ENCODE assay signal across 31 cellular contexts in genomic region chr19:9427941-9428340, GRCh38.
"Had no signal": no experiment of that assay in that cellular context is flagged by ENCODE, and none has a peak within 500 bp of the region (broad histone marks: within the 10 kb centered on the region; RNA-seq: fewer than 3 reads in every experiment).

No MANE protein-coding gene starts in this region.

- H3K27ac ChIP-seq: hepatocyte, left lung, lower lobe of right lung, pancreas, prostate gland, skin epidermis, stomach, suprapubic skin, thoracic aorta, tibial artery, uterus had no signal

- H3K9me3 ChIP-seq: pancreas, prostate gland had no signal

- H3K27ac Mint-ChIP-seq: mesothelial cell of epicardium; nephron; stimulated activated naive B cell treated with anti-CD40 and anti-IgM and Interleukin-4, amounts not matched to agents 10 μg/mL and 1 μg/mL and 100 μg/mL, for 72 hours; type B pancreatic cell had no signal

- H3K4me2 ChIP-seq: hepatocyte had no signal

- H3K36me3 ChIP-seq: uterus had no signal

- DNase-seq: kidney; left colon; left lung; lower lobe of right lung; mammary epithelial cell; mesenchymal stem cell; naive B cell; nucleus accumbens; pancreas; posterior cingulate gyrus; retina; right cardiac atrium; stimulated activated CD4-positive, alpha-beta T cell treated with anti-CD3 and anti-CD28 coated beads, Interleukin-12 subunit alpha, Interleukin-12 subunit beta, amount 100 ng/mL, for 4 hours; stimulated activated CD4-positive, alpha-beta T cell treated with anti-CD3 and anti-CD28 coated beads, Interleukin-15, amount 100 ng/mL, for 24 hours; stimulated activated CD4-positive, alpha-beta T cell treated with anti-CD3 and anti-CD28 coated beads, Interleukin-2, amount 100 ng/mL, for 24 hours; stimulated activated CD4-positive, alpha-beta T cell treated with anti-CD3 and anti-CD28 coated beads, Interleukin-4, amount 100 ng/mL, for 1 hour; stimulated activated naive B cell treated with anti-CD40 and anti-IgM and Interleukin-4, amounts not matched to agents 10 μg/mL and 1 μg/mL and 100 μg/mL, for 72 hours; stimulated activated naive CD8-positive, alpha-beta T cell treated with anti-CD3 and anti-CD28 coated beads, Interleukin-15, Interleukin-2, amounts not matched to agents 100 U/mL and 50 U/mL, for 24 hours; stomach; tibial artery; uterus had no signal

- H3K4me1 Mint-ChIP-seq: mesothelial cell of epicardium had no signal

- H3K27me3 Mint-ChIP-seq: naive B cell; stimulated activated naive B cell treated with anti-CD40 and anti-IgM and Interleukin-4, amounts not matched to agents 10 μg/mL and 1 μg/mL and 100 μg/mL, for 72 hours; type B pancreatic cell had no signal

- H3K27me3 ChIP-seq: hepatocyte, left lung, pancreas, stomach, suprapubic skin, tibial artery, uterus had no signal

- H3K4me3 Mint-ChIP-seq: mesothelial cell of epicardium; nephron; neural crest cell; stimulated activated naive B cell treated with anti-CD40 and anti-IgM and Interleukin-4, amounts not matched to agents 10 μg/mL and 1 μg/mL and 100 μg/mL, for 72 hours; type B pancreatic cell had no signal

- H3K9me3 Mint-ChIP-seq: stimulated activated naive B cell treated with anti-CD40 and anti-IgM and Interleukin-4, amounts not matched to agents 10 μg/mL and 1 μg/mL and 100 μg/mL, for 72 hours; type B pancreatic cell had no signal

- H3K4me3 ChIP-seq: hepatocyte, left lung, lower lobe of right lung, pancreas, prostate gland, skin epidermis, stomach, suprapubic skin, thoracic aorta, tibial artery, uterus had no signal

- ATAC-seq: left colon; left lung; lower lobe of right lung; pancreas; right cardiac atrium; sciatic nerve; stimulated activated naive B cell treated with anti-CD40 and anti-IgM and Interleukin-4, amounts not matched to agents 10 μg/mL and 1 μg/mL and 100 μg/mL, for 72 hours; stimulated activated naive CD8-positive, alpha-beta T cell treated with anti-CD3 and anti-CD28 coated beads, Interleukin-15, Interleukin-2, amounts not matched to agents 100 U/mL and 50 U/mL, for 24 hours had no signal

- H3K4me1 ChIP-seq: left lung, lower lobe of right lung, pancreas, prostate gland, stomach, suprapubic skin, tibial artery, uterus had no signal

- H2AFZ ChIP-seq: hepatocyte had no signal
